In the genomic region with DNA sequence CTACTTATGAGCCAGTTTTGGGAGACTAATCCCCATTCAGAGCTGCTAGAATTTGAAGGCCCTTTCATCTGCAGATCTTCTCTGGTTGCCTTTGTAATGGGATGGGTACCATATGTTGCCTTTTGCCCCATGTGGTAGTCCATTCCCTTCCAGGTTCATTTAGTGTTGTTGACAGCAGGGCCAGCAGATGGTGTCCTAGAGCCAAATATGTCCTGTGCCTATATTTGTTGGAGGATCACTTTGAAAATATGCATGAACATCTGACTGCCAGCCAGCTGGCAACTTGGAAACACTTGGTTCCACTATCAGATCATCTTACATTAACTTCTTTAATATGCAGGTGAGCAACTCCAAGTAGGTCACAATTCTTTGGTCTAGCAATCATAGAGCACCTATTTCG, we compare ENCODE assay signal across 8 cellular contexts. TPM values are rescaled to one million over a fixed set of nuclear protein-coding genes. Genes with fewer than 3 reads are reported as not detected.
DNase-seq lines count a peak whose midpoint lies in the region; ATAC-seq and TF ChIP-seq lines count a peak whose summit lies in the region.

No MANE protein-coding gene starts in this region.

- H3K4me3 ChIP-seq in epithelial cell of proximal tubule (ENCODE audit: low read depth, low read length) = no peak overlapping the region
- no peak overlapping the region for H3K4me3 ChIP-seq in transverse colon

- peak; percentile 40 to 49 for DNase-seq in AML-193 (lab: John Stamatoyannopoulos, UW)
- DNase-seq in NCI-H524 treated with DMSO at 0.1 percent for 48 hours (lab: John Stamatoyannopoulos, UW) = peak; percentile 71
- DNase-seq in activated CD4-positive, alpha-beta memory T cell treated with anti-CD3 and anti-CD28 coated beads for 36 hours = peak; percentile 61
- peak; percentile 12 for DNase-seq in epithelial cell of proximal tubule (ENCODE audit: low read depth)
- DNase-seq in natural killer cell treated with Interleukin-12 subunit alpha and Interleukin-12 subunit beta and Interleukin-15 and Interleukin-18, amount 100 ng/mL, for 72 hours (ENCODE audit: low spot score) = peak; percentile 63
- peak; percentile 60 for DNase-seq in transverse colon

- intact Hi-C loops in activated CD4-positive, alpha-beta memory T cell treated with anti-CD3 and anti-CD28 coated beads for 36 hours (cut with micrococcal nuclease) = loop anchor here (1.0 to 10.0 kb wide), 2 partner anchors 624 to 989 kb away; no protein-coding TSS in a partner anchor
- intact Hi-C loops in transverse colon (cut with DNase I; ENCODE audit: low total_unique reads) = loop anchor here (10.0 kb wide), 1 partner anchor 619 kb away; no protein-coding TSS in a partner anchor

- no peaks in the 10 kb centered on the region for H3K27me3 Mint-ChIP-seq in activated CD4-positive, alpha-beta memory T cell treated with anti-CD3 and anti-CD28 coated beads for 36 hours
- no peaks in the 10 kb centered on the region for H3K27me3 Mint-ChIP-seq in natural killer cell treated with Interleukin-12 subunit alpha and Interleukin-12 subunit beta and Interleukin-15 and Interleukin-18, amount 100 ng/mL, for 72 hours

- POLR2A ChIA-PET in activated CD4-positive, alpha-beta memory T cell treated with anti-CD3 and anti-CD28 coated beads for 36 hours (lab: Charles Lee) = no interaction called here

- peaks cover 0 to 1% of the 10 kb centered on the region in 2 donors for H3K9me3 ChIP-seq in transverse colon

- CTCF ChIA-PET in activated CD4-positive, alpha-beta memory T cell treated with anti-CD3 and anti-CD28 coated beads for 36 hours (lab: Charles Lee) = interaction anchor here (0.5 to 6.2 kb wide), 9 partner anchors 9 to 673 kb away, joined by 3 to 64 read pairs (median 3); no protein-coding TSS in a partner anchor

- no peak for TF ChIP-seq EP300 in transverse colon (IDR thresholded peaks at IDR 0.05; ENCODE audit: low read depth)

- peaks cover 0 to 4% (median 1%) of the 10 kb centered on the region in 4 donors for H3K4me1 ChIP-seq in transverse colon

- no peaks in the 10 kb centered on the region for H3K36me3 ChIP-seq in transverse colon

- H3K27ac ChIP-seq in transverse colon = no peak overlapping the region

- H3K4me3 Mint-ChIP-seq in activated CD4-positive, alpha-beta memory T cell treated with anti-CD3 and anti-CD28 coated beads for 36 hours = no peak overlapping the region
- H3K4me3 Mint-ChIP-seq in natural killer cell treated with Interleukin-12 subunit alpha and Interleukin-12 subunit beta and Interleukin-15 and Interleukin-18, amount 100 ng/mL, for 72 hours = no peak overlapping the region

- H3K9me3 Mint-ChIP-seq in activated CD4-positive, alpha-beta memory T cell treated with anti-CD3 and anti-CD28 coated beads for 36 hours = peaks cover 10% of the 10 kb centered on the region
- no peaks in the 10 kb centered on the region for H3K9me3 Mint-ChIP-seq in natural killer cell treated with Interleukin-12 subunit alpha and Interleukin-12 subunit beta and Interleukin-15 and Interleukin-18, amount 100 ng/mL, for 72 hours

- in situ Hi-C loops in transverse colon (cut with MboI; ENCODE audit: low pct_ligation_motif_present in 1 of 4, low pct_unique_long_range_greater_than_20kb in 1 of 4, low sequenced_read_pairs in 3 of 4) = loop anchor here (10.0 to 25.0 kb wide), 5 partner anchors 619 to 996 kb away; partner anchors contain the start of gene BMP3 (in 1 of the 4)

- ATAC-seq in GM18867 (IDR thresholded peaks at IDR 0.05; ENCODE audit: unreplicated experiment) (peak; percentile 84), HG03280 (IDR thresholded peaks at IDR 0.05; ENCODE audit: unreplicated experiment) (peak; percentile 80)
- ATAC-seq in natural killer cell treated with Interleukin-12 subunit alpha and Interleukin-12 subunit beta and Interleukin-15 and Interleukin-18, amount 100 ng/mL, for 72 hours = peak in 1 of 2 donors; percentile 62

- H3K4me1 Mint-ChIP-seq in activated CD4-positive, alpha-beta memory T cell treated with anti-CD3 and anti-CD28 coated beads for 36 hours (ENCODE audit: low read depth) = peaks cover 4% of the 10 kb centered on the region
- peaks cover 0 to 10% of the 10 kb centered on the region in 2 donors for H3K4me1 Mint-ChIP-seq in natural killer cell treated with Interleukin-12 subunit alpha and Interleukin-12 subunit beta and Interleukin-15 and Interleukin-18, amount 100 ng/mL, for 72 hours (ENCODE audit: low read depth in 2 of 2)

- no peak for TF ChIP-seq POLR2A in transverse colon (IDR thresholded peaks at IDR 0.05)

- H3K27ac Mint-ChIP-seq in activated CD4-positive, alpha-beta memory T cell treated with anti-CD3 and anti-CD28 coated beads for 36 hours = no peak overlapping the region
- H3K27ac Mint-ChIP-seq in natural killer cell treated with Interleukin-12 subunit alpha and Interleukin-12 subunit beta and Interleukin-15 and Interleukin-18, amount 100 ng/mL, for 72 hours = no peak overlapping the region

- 70 to 71% methylated on average over 1 of the region's 1 CpG for WGBS in transverse colon (ENCODE audit: low coverage in 1 of 2), 2 donors

- no peaks in the 10 kb centered on the region for H3K36me3 Mint-ChIP-seq in activated CD4-positive, alpha-beta memory T cell treated with anti-CD3 and anti-CD28 coated beads for 36 hours
- no peaks in the 10 kb centered on the region for H3K36me3 Mint-ChIP-seq in natural killer cell treated with Interleukin-12 subunit alpha and Interleukin-12 subunit beta and Interleukin-15 and Interleukin-18, amount 100 ng/mL, for 72 hours

- no peaks in the 10 kb centered on the region for H3K27me3 ChIP-seq in transverse colon

- peak; percentile 91 for TF ChIP-seq CTCF in epithelial cell of proximal tubule (conservative IDR thresholded peaks at IDR 0.05; ENCODE audit: low read depth, low read length)
- peak; percentile 49 to 72 (median 56) for TF ChIP-seq CTCF in transverse colon (IDR thresholded peaks at IDR 0.05)

RNA-seq across cellular contexts. Expression of gene CFAP299, which starts 30.4 kb away (rescaled TPM):
- not detected for total RNA-seq in activated CD4-positive, alpha-beta memory T cell treated with anti-CD3 and anti-CD28 coated beads for 36 hours
- not detected in 2 replicates for total RNA-seq in epithelial cell of proximal tubule
- total RNA-seq in natural killer cell treated with Interleukin-12 subunit alpha and Interleukin-12 subunit beta and Interleukin-15 and Interleukin-18, amount 100 ng/mL, for 72 hours = not detected
- not detected for total RNA-seq in transverse colon

Comparison
In these comparisons a context has a peak if more than half of its experiments do, and no peak if none do; other contexts are left out.
1. DNase-seq: peak in every context shown above with its lines; median percentile 71 in NCI-H524 treated with DMSO at 0.1 percent for 48 hours; 63 in natural killer cell treated with Interleukin-12 subunit alpha and Interleukin-12 subunit beta and Interleukin-15 and Interleukin-18, amount 100 ng/mL, for 72 hours; 61 in activated CD4-positive, alpha-beta memory T cell treated with anti-CD3 and anti-CD28 coated beads for 36 hours; 60 in transverse colon; 44 in AML-193; 12 in epithelial cell of proximal tubule.